ENCODE assay signal across 1 cellular context in the genomic region with DNA sequence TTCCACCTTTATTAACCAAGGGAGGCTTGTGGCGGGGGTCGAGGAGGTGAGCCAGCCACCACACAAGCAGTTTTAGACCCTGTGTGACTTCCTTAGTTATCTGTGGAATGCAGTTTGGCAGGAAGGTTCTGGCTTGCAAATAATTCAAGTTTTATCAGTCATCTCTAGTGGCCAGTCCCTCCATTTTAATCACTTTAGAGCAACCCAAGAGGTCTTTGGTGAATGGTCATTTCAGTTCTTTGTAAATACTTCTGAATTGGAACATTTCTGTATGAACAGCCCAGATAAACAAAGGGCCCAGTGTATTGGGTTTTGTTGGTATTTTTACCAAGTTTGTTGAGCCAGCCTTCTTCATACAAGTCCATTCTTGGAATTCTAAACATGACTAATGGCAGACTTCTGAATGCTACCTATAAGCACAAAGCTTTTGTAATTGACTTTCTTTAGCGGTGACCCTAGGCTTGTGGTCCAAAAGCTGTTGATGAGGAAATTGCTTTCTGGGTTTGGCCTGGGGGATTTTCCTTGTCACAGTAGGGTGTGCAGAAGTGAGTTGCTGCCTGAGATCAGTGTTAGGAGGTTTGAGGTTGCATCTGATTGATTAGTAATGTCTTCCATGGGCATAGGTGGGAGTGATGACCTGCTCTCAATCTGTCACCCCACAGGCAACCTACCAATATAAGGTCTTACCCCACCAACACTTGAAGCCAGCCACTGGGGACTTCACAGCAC.
TF ChIP-seq lines count a peak whose summit lies in the region.

No MANE protein-coding gene starts in this region.

TF ChIP-seq in H1, 55 proteins besides CTCF, POLR2A, EP300 and RAD21:
- TF ChIP-seq TEAD4 (IDR thresholded peaks at IDR 0.05; ENCODE audit: low read depth, low read length) = peak; percentile 54; the same call in 1 of the 2 replicates
- TF ChIP-seq TAF1 (IDR thresholded peaks at IDR 0.05; ENCODE audit: low read depth, low read length) = no peak
